In genomic region chr11:102225689-102226562, GRCh38 we compare ENCODE assay signal across 11 cellular contexts.
DNase-seq lines count a peak whose midpoint lies in the region; ATAC-seq and TF ChIP-seq lines count a peak whose summit lies in the region.
"Had no signal": no experiment of that assay in that cellular context is flagged by ENCODE, and none has a peak within 500 bp of the region (broad histone marks: within the 10 kb centered on the region; RNA-seq: fewer than 3 reads in every experiment).

No MANE protein-coding gene starts in this region.

- CTCF ChIA-PET in RWPE1 (lab: Yijun Ruan, JAX): interaction anchor here (0.6 kb wide), 1 partner anchor 1933 kb away, joined by 3 read pairs; no protein-coding TSS in a partner anchor

- H3K4me1 Mint-ChIP-seq in osteocyte (ENCODE audit: unreplicated experiment): peaks cover 30% of the 10 kb centered on the region

- POLR2A ChIA-PET in RWPE1 (lab: Yijun Ruan, JAX; ENCODE audit: low non-redundant PET): no interaction called here

- peaks cover 70% of the 10 kb centered on the region for H3K36me3 Mint-ChIP-seq in osteocyte (ENCODE audit: unreplicated experiment)
- H3K36me3 Mint-ChIP-seq in activated naive CD4-positive, alpha-beta T cell treated with anti-CD3 and anti-CD28 coated beads, Interleukin-2, amount 50 U/mL, for 72 hours: no peaks in the 10 kb centered on the region

- no peaks in the 10 kb centered on the region for H3K27me3 Mint-ChIP-seq in osteocyte (ENCODE audit: unreplicated experiment)

- H3K9me3 Mint-ChIP-seq in osteocyte (ENCODE audit: unreplicated experiment): peaks cover under 1% of the 10 kb centered on the region
- no peaks in the 10 kb centered on the region for H3K9me3 Mint-ChIP-seq in activated naive CD4-positive, alpha-beta T cell treated with anti-CD3 and anti-CD28 coated beads, Interleukin-2, amount 50 U/mL, for 72 hours
- H3K9me3 Mint-ChIP-seq: activated naive CD4-positive, alpha-beta T cell treated with anti-CD3 and anti-CD28 coated beads for 36 hours had no signal

- no peaks in the 10 kb centered on the region for H3K36me3 ChIP-seq in esophagus (ENCODE audit: control insufficient read depth in 2 of 2, insufficient read depth in 2 of 2, low read length in 1 of 2)

- H3K27ac ChIP-seq in RWPE1 (peak overlapping the region; percentile 88), esophagus (ENCODE audit: low read depth in 2 of 2, low read length in 1 of 2) (peak overlapping the region; percentile 40 to 65)

- peaks cover 0 to 6% of the 10 kb centered on the region in 2 donors for H3K4me1 ChIP-seq in esophagus (ENCODE audit: control insufficient read depth in 2 of 2, insufficient read depth in 2 of 2, low read length in 1 of 2)

- WGBS in esophagus, 2 donors: 59 to 64% methylated on average over 4 of the region's 4 CpGs

- no peak overlapping the region for H3K4me3 Mint-ChIP-seq in osteocyte (ENCODE audit: unreplicated experiment)
- H3K4me3 Mint-ChIP-seq: activated naive CD4-positive, alpha-beta T cell treated with anti-CD3 and anti-CD28 coated beads for 36 hours had no signal

- no peak overlapping the region for H3K4me3 ChIP-seq in esophagus (ENCODE audit: low read depth in 1 of 2, low read length in 2 of 2)

- no peaks in the 10 kb centered on the region for H3K9me3 ChIP-seq in esophagus (ENCODE audit: control insufficient read depth in 2 of 2, insufficient read depth in 1 of 2, low read depth in 1 of 2, low read length in 1 of 2)

- DNase-seq in EH (ENCODE audit: low read depth): peak; percentile 98
- DNase-seq in RWPE1 (ENCODE audit: low spot score): no peak
- DNase-seq in osteocyte (ENCODE audit: extremely low spot score, unreplicated experiment): no peak
- no peak for DNase-seq in KG1 (lab: John Stamatoyannopoulos, UW)
- DNase-seq in activated naive CD4-positive, alpha-beta T cell treated with anti-CD3 and anti-CD28 coated beads, Interleukin-2, amount 50 U/mL, for 72 hours (ENCODE audit: low spot score in 2 of 2): no peak
- DNase-seq: activated naive CD4-positive, alpha-beta T cell treated with anti-CD3 and anti-CD28 coated beads for 36 hours; DMS153; NCI-H2171 had no signal

- no peak for ATAC-seq in GM21390 (IDR thresholded peaks at IDR 0.05; ENCODE audit: unreplicated experiment)
- ATAC-seq in GM21529 (IDR thresholded peaks at IDR 0.05; ENCODE audit: unreplicated experiment): no peak
- no peak for ATAC-seq in activated naive CD4-positive, alpha-beta T cell treated with anti-CD3 and anti-CD28 coated beads, Interleukin-2, amount 50 U/mL, for 72 hours

- H3K27ac Mint-ChIP-seq in osteocyte (ENCODE audit: unreplicated experiment): peak overlapping the region; percentile 78
- peak overlapping the region in 1 of 2 donors; percentile 6 for H3K27ac Mint-ChIP-seq in activated naive CD4-positive, alpha-beta T cell treated with anti-CD3 and anti-CD28 coated beads, Interleukin-2, amount 50 U/mL, for 72 hours
- H3K27ac Mint-ChIP-seq: activated naive CD4-positive, alpha-beta T cell treated with anti-CD3 and anti-CD28 coated beads for 36 hours had no signal

- H3K27me3 ChIP-seq in esophagus (ENCODE audit: control insufficient read depth in 1 of 2, insufficient read depth in 2 of 2, low read length in 2 of 2): no peaks in the 10 kb centered on the region

- TF ChIP-seq CTCF in RWPE1 (conservative IDR thresholded peaks at IDR 0.05; ENCODE audit: low read depth) (no peak), osteocyte (IDR thresholded peaks at IDR 0.05) (no peak)
